17 cellular contexts compared by ENCODE assay signal in genomic region chr2:152454391-152454790, GRCh38.
"Had no signal": no experiment of that assay in that cellular context is flagged by ENCODE, and none has a peak within 500 bp of the region (broad histone marks: within the 10 kb centered on the region; RNA-seq: fewer than 3 reads in every experiment).

No MANE protein-coding gene starts in this region.

- H3K9me3 Mint-ChIP-seq: activated CD4-positive, alpha-beta memory T cell treated with anti-CD3 and anti-CD28 coated beads for 36 hours; activated T-cell treated with anti-CD3 and anti-CD28 coated beads, Interleukin-2, amount 50 U/mL, for 4 hours; natural killer cell had no signal

- H3K27ac ChIP-seq: gastrocnemius medialis, psoas muscle, sigmoid colon, spleen had no signal

- DNase-seq: activated CD4-positive, alpha-beta memory T cell treated with anti-CD3 and anti-CD28 coated beads for 36 hours; activated CD4-positive, alpha-beta T cell treated with anti-CD3 and anti-CD28 coated beads for 36 hours; activated effector memory CD4-positive, alpha-beta T cell treated with Interleukin-2 at 50 U/mL for 16 hours; activated naive CD4-positive, alpha-beta T cell treated with anti-CD3 and anti-CD28 coated beads, Interleukin-2, amount 50 U/mL, for 16 hours; activated T-cell treated with anti-CD3 and anti-CD28 coated beads, Interleukin-2, amount 50 U/mL, for 4 hours; body of pancreas; effector memory CD4-positive, alpha-beta T cell; gastrocnemius medialis; islet precursor cell; mammary epithelial cell; natural killer cell; psoas muscle; sigmoid colon; spleen; T-helper 9 cell had no signal

- H3K36me3 Mint-ChIP-seq: activated CD4-positive, alpha-beta memory T cell treated with anti-CD3 and anti-CD28 coated beads for 36 hours; natural killer cell had no signal

- ATAC-seq: activated CD4-positive, alpha-beta T cell treated with anti-CD3 and anti-CD28 coated beads for 36 hours; activated T-cell treated with anti-CD3 and anti-CD28 coated beads, Interleukin-2, amount 50 U/mL, for 4 hours; body of pancreas; gastrocnemius medialis; left lobe of liver; natural killer cell; psoas muscle had no signal

- H3K27me3 ChIP-seq: body of pancreas, gastrocnemius medialis, sigmoid colon, spleen had no signal

- H3K4me3 ChIP-seq: body of pancreas, gastrocnemius medialis, psoas muscle, sigmoid colon, spleen had no signal

- H3K4me1 ChIP-seq: body of pancreas, sigmoid colon, spleen had no signal

- H3K4me1 Mint-ChIP-seq: activated CD4-positive, alpha-beta T cell treated with anti-CD3 and anti-CD28 coated beads for 36 hours; natural killer cell had no signal

- H3K9me3 ChIP-seq: body of pancreas, gastrocnemius medialis, psoas muscle, sigmoid colon, spleen had no signal

- H3K4me3 Mint-ChIP-seq: activated CD4-positive, alpha-beta memory T cell treated with anti-CD3 and anti-CD28 coated beads for 36 hours; activated CD4-positive, alpha-beta T cell treated with anti-CD3 and anti-CD28 coated beads for 36 hours; activated T-cell treated with anti-CD3 and anti-CD28 coated beads, Interleukin-2, amount 50 U/mL, for 4 hours; natural killer cell; stimulated activated naive CD8-positive, alpha-beta T cell treated with anti-CD3 and anti-CD28 coated beads, Interleukin-15, Interleukin-2, amounts not matched to agents 100 ng/mL and 50 ng/mL, for 24 hours had no signal

- H3K27ac Mint-ChIP-seq: activated CD4-positive, alpha-beta memory T cell treated with anti-CD3 and anti-CD28 coated beads for 36 hours; activated CD4-positive, alpha-beta T cell treated with anti-CD3 and anti-CD28 coated beads for 36 hours; natural killer cell; stimulated activated naive CD8-positive, alpha-beta T cell treated with anti-CD3 and anti-CD28 coated beads, Interleukin-15, Interleukin-2, amounts not matched to agents 100 ng/mL and 50 ng/mL, for 24 hours had no signal

- H3K36me3 ChIP-seq: gastrocnemius medialis, sigmoid colon, spleen had no signal
